In genomic region chr16:22007509-22008214, GRCh38 we compare ENCODE assay signal across 8 cellular contexts. TPM values are rescaled to one million over a fixed set of nuclear protein-coding genes. Genes with fewer than 3 reads are reported as not detected.
DNase-seq lines count a peak whose midpoint lies in the region; ATAC-seq and FAIRE-seq lines count a peak whose summit lies in the region.

Gene MOSMO (plus strand): TSS chr16:22008111. CDS start chr16:22008302, 191 bp downstream.

- H3K9me3 ChIP-seq in neuron (ENCODE audit: low read length): no peaks in the 10 kb centered on the region

- H2AFZ ChIP-seq in neuron (ENCODE audit: low read depth, low read length): peak within 1 kb of the TSS; percentile 90

- peak within 1 kb of the TSS; percentile 91 for H3K4me3 ChIP-seq in neuron (ENCODE audit: low read length)

- no peak for FAIRE-seq in frontal cortex (lab: Jason Lieb, UNC)

- H3K36me3 ChIP-seq in neuron (ENCODE audit: insufficient read depth, low read length): no peaks in the 10 kb centered on the region

- ATAC-seq in HG03432 (IDR thresholded peaks at IDR 0.05; ENCODE audit: unreplicated experiment): peak; percentile 66

- DNase-seq in NCI-H1436 (lab: John Stamatoyannopoulos, UW) (peak; percentile 38), NCI-H1436 treated with DMSO at 0.1 percent for 48 hours (lab: John Stamatoyannopoulos, UW) (no peak), RPMI8226 (peak; percentile 73), activated gamma-delta T cell treated with Interleukin-2 at 50 U/mL for 16 hours (peak; percentile 62), frontal cortex (ENCODE audit: low spot score in 2 of 2) (peak; percentile 95 to 96), stromal cell of bone marrow (ENCODE audit: low read depth) (peak; percentile 41)

- H3K4me1 ChIP-seq in neuron (ENCODE audit: insufficient read depth, low read length): peaks cover 20% of the 10 kb centered on the region

- H3K27me3 ChIP-seq in neuron (ENCODE audit: insufficient read depth, low read length): no peaks in the 10 kb centered on the region

RNA-seq across cellular contexts. Expression of gene MOSMO, which starts in this region (rescaled TPM):
- total RNA-seq in frontal cortex: 41.2 TPM
